1 cellular context compared by ENCODE assay signal in the genomic region with DNA sequence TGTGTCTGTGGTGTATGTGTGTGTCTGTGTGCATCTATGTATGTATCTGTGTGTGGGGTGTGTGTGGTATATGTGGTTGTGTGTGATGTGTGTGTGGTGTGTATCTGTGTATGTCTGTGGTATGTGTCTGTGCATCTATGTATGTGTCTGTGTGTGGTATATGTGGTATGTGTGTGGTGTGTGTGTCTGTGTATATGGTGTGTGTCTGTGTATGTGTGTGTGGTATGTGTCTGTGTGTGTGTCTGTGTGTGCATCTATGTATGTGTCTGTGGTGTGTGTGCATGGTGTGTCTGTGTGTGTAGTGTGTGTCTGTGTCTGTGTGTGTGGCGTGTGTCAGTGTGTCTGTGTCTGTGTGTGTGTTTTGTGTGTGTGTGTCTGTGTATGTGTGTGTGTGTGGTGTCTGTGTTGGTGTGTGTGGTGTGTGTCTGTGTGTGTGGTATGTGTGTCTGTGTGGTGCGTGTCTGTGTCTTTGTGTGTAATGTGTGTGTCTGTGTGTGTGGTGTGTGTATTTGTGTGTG.
A peak's percentile ranks its signal among the peaks of the same experiment; 100 is the strongest.
TF ChIP-seq lines count a peak whose summit lies in the region.

No MANE protein-coding gene starts in this region.

TF ChIP-seq in HepG2, 621 proteins besides CTCF, POLR2A, EP300 and RAD21:
- TF ChIP-seq IKZF1 (IDR thresholded peaks at IDR 0.05) (peak; percentile 79; the same call in 1 of the 2 replicates), NFRKB (IDR thresholded peaks at IDR 0.05) (0 out of 2 replicates have a peak, but pooled peaks have one; percentile 31), ZNF207 (IDR thresholded peaks at IDR 0.05; ENCODE audit: borderline replicate concordance) (0 out of 2 replicates have a peak, but pooled peaks have one; percentile 66), SYNCRIP (IDR thresholded peaks at IDR 0.05; ENCODE audit: insufficient read depth, low read depth, low read length) (no peak), PHF20 (CRISPR knock-in tag; IDR thresholded peaks at IDR 0.05) (no peak), ATF7 (IDR thresholded peaks at IDR 0.05) (peak; percentile 19; the same call in 1 of the 2 replicates), ATF7 (CRISPR knock-in tag; IDR thresholded peaks at IDR 0.05) (no peak), ZEB1 (IDR thresholded peaks at IDR 0.05; ENCODE audit: insufficient replicate concordance, low read depth) (no peak), ZNF460 (CRISPR knock-in tag; IDR thresholded peaks at IDR 0.05; ENCODE audit: borderline replicate concordance) (no peak), ZNF570 (CRISPR knock-in tag; IDR thresholded peaks at IDR 0.05; ENCODE audit: borderline replicate concordance) (no peak), KLF12 (CRISPR knock-in tag; IDR thresholded peaks at IDR 0.05; ENCODE audit: borderline replicate concordance) (no peak), MAFK (conservative IDR thresholded peaks at IDR 0.05 in 1 of 2, IDR thresholded peaks at IDR 0.05 in 1 of 2; ENCODE audit: low read length in 2 of 2) (no peak), ATM (IDR thresholded peaks at IDR 0.05; ENCODE audit: borderline replicate concordance) (no peak; the same call in 1 of the 2 replicates), MEIS2 (CRISPR knock-in tag; IDR thresholded peaks at IDR 0.05) (no peak), ZNF850 (CRISPR knock-in tag; conservative IDR thresholded peaks at IDR 0.05) (no peak), ZNF510 (CRISPR knock-in tag; IDR thresholded peaks at IDR 0.05; ENCODE audit: low read depth) (no peak), HOXA3 (CRISPR knock-in tag; IDR thresholded peaks at IDR 0.05) (no peak)
- TF ChIP-seq, protein P1, sequence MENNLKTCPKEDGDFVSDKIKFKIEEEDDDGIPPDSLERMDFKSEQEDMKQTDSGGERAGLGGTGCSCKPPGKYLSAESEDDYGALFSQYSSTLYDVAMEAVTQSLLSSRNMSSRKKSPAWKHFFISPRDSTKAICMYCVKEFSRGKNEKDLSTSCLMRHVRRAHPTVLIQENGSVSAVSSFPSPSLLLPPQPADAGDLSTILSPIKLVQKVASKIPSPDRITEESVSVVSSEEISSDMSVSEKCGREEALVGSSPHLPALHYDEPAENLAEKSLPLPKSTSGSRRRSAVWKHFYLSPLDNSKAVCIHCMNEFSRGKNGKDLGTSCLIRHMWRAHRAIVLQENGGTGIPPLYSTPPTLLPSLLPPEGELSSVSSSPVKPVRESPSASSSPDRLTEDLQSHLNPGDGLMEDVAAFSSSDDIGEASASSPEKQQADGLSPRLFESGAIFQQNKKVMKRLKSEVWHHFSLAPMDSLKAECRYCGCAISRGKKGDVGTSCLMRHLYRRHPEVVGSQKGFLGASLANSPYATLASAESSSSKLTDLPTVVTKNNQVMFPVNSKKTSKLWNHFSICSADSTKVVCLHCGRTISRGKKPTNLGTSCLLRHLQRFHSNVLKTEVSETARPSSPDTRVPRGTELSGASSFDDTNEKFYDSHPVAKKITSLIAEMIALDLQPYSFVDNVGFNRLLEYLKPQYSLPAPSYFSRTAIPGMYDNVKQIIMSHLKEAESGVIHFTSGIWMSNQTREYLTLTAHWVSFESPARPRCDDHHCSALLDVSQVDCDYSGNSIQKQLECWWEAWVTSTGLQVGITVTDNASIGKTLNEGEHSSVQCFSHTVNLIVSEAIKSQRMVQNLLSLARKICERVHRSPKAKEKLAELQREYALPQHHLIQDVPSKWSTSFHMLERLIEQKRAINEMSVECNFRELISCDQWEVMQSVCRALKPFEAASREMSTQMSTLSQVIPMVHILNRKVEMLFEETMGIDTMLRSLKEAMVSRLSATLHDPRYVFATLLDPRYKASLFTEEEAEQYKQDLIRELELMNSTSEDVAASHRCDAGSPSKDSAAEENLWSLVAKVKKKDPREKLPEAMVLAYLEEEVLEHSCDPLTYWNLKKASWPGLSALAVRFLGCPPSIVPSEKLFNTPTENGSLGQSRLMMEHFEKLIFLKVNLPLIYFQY (CRISPR knock-in tag; IDR thresholded peaks at IDR 0.05; ENCODE audit: borderline replicate concordance) = no peak
- TF ChIP-seq, protein P2, sequence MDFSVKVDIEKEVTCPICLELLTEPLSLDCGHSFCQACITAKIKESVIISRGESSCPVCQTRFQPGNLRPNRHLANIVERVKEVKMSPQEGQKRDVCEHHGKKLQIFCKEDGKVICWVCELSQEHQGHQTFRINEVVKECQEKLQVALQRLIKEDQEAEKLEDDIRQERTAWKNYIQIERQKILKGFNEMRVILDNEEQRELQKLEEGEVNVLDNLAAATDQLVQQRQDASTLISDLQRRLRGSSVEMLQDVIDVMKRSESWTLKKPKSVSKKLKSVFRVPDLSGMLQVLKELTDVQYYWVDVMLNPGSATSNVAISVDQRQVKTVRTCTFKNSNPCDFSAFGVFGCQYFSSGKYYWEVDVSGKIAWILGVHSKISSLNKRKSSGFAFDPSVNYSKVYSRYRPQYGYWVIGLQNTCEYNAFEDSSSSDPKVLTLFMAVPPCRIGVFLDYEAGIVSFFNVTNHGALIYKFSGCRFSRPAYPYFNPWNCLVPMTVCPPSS (IDR thresholded peaks at IDR 0.05) = 0 out of 2 replicates have a peak, but pooled peaks have one; percentile 40
- TF ChIP-seq, protein P3, sequence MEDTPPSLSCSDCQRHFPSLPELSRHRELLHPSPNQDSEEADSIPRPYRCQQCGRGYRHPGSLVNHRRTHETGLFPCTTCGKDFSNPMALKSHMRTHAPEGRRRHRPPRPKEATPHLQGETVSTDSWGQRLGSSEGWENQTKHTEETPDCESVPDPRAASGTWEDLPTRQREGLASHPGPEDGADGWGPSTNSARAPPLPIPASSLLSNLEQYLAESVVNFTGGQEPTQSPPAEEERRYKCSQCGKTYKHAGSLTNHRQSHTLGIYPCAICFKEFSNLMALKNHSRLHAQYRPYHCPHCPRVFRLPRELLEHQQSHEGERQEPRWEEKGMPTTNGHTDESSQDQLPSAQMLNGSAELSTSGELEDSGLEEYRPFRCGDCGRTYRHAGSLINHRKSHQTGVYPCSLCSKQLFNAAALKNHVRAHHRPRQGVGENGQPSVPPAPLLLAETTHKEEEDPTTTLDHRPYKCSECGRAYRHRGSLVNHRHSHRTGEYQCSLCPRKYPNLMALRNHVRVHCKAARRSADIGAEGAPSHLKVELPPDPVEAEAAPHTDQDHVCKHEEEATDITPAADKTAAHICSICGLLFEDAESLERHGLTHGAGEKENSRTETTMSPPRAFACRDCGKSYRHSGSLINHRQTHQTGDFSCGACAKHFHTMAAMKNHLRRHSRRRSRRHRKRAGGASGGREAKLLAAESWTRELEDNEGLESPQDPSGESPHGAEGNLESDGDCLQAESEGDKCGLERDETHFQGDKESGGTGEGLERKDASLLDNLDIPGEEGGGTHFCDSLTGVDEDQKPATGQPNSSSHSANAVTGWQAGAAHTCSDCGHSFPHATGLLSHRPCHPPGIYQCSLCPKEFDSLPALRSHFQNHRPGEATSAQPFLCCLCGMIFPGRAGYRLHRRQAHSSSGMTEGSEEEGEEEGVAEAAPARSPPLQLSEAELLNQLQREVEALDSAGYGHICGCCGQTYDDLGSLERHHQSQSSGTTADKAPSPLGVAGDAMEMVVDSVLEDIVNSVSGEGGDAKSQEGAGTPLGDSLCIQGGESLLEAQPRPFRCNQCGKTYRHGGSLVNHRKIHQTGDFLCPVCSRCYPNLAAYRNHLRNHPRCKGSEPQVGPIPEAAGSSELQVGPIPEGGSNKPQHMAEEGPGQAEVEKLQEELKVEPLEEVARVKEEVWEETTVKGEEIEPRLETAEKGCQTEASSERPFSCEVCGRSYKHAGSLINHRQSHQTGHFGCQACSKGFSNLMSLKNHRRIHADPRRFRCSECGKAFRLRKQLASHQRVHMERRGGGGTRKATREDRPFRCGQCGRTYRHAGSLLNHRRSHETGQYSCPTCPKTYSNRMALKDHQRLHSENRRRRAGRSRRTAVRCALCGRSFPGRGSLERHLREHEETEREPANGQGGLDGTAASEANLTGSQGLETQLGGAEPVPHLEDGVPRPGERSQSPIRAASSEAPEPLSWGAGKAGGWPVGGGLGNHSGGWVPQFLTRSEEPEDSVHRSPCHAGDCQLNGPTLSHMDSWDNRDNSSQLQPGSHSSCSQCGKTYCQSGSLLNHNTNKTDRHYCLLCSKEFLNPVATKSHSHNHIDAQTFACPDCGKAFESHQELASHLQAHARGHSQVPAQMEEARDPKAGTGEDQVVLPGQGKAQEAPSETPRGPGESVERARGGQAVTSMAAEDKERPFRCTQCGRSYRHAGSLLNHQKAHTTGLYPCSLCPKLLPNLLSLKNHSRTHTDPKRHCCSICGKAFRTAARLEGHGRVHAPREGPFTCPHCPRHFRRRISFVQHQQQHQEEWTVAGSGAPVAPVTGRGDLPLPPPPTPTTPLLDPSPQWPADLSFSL (CRISPR knock-in tag; IDR thresholded peaks at IDR 0.05) = peak; percentile 91; the same call in 1 of the 2 replicates
- TF ChIP-seq, protein P4, sequence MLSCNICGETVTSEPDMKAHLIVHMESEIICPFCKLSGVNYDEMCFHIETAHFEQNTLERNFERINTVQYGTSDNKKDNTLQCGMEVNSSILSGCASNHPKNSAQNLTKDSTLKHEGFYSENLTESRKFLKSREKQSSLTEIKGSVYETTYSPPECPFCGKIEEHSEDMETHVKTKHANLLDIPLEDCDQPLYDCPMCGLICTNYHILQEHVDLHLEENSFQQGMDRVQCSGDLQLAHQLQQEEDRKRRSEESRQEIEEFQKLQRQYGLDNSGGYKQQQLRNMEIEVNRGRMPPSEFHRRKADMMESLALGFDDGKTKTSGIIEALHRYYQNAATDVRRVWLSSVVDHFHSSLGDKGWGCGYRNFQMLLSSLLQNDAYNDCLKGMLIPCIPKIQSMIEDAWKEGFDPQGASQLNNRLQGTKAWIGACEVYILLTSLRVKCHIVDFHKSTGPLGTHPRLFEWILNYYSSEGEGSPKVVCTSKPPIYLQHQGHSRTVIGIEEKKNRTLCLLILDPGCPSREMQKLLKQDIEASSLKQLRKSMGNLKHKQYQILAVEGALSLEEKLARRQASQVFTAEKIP (CRISPR knock-in tag; IDR thresholded peaks at IDR 0.05; ENCODE audit: borderline replicate concordance) = no peak
- TF ChIP-seq, protein P5, sequence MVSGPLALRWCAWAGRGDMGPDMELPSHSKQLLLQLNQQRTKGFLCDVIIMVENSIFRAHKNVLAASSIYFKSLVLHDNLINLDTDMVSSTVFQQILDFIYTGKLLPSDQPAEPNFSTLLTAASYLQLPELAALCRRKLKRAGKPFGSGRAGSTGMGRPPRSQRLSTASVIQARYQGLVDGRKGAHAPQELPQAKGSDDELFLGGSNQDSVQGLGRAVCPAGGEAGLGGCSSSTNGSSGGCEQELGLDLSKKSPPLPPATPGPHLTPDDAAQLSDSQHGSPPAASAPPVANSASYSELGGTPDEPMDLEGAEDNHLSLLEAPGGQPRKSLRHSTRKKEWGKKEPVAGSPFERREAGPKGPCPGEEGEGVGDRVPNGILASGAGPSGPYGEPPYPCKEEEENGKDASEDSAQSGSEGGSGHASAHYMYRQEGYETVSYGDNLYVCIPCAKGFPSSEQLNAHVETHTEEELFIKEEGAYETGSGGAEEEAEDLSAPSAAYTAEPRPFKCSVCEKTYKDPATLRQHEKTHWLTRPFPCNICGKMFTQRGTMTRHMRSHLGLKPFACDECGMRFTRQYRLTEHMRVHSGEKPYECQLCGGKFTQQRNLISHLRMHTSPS (CRISPR knock-in tag; IDR thresholded peaks at IDR 0.05; ENCODE audit: low read depth) = no peak
